Comparison of ENCODE assay signal across 33 cellular contexts in the genomic region with DNA sequence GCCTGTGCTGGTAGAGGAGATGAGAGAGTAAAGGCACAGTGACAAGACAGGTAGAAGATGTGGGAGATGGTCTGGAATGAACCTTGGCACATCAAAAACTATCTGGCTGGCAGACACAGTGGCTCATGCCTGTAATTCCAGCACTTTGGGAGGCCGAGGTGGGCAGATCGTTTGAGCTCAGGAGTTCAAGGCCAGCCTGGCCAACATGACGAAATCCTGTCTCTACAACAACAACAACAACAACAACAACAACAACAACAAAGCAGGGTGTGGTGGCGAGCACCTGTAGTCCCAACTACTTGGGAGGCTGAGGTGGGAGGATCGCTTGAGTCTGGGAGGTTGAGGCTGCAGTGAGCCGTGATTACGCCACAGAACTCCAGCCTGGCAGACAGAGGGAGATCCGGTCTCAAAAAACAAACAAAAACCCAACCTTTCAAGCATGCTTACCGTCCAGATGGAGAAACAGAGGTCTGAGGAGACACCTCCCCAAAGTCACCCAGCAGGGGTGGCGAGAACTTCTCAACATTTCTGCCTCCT.
"Had no signal": no experiment of that assay in that cellular context is flagged by ENCODE, and none has a peak within 500 bp of the region (broad histone marks: within the 10 kb centered on the region; RNA-seq: fewer than 3 reads in every experiment).

No MANE protein-coding gene starts in this region.

- DNase-seq: activated CD4-positive, alpha-beta memory T cell treated with anti-CD3 and anti-CD28 coated beads for 36 hours; activated CD4-positive, alpha-beta T cell treated with anti-CD3 and anti-CD28 coated beads, Interleukin-2, amount 10 ng/mL, durations not matched to agents 7 days and 5 days; activated CD8-positive, alpha-beta memory T cell treated with anti-CD3 and anti-CD28 coated beads, Interleukin-2, amount 50 U/mL, for 4 hours; activated naive CD4-positive, alpha-beta T cell treated with anti-CD3 and anti-CD28 coated beads, Interleukin-2, amount 10 ng/mL, durations not matched to agents 7 days and 5 days; activated naive CD8-positive, alpha-beta T cell treated with anti-CD3 and anti-CD28 coated beads for 36 hours; activated T-cell treated with anti-CD3 and anti-CD28 coated beads for 4 hours; activated T-cell treated with anti-CD3 and anti-CD28 coated beads, Interleukin-2, amount 50 U/mL, for 48 hours; amniotic stem cell; body of pancreas; caudate nucleus; cerebellar nuclear complex; Kasumi-1; KG1; MG63; NCI-H1048; NCI-H1105 treated with DMSO at 0.1 percent for 48 hours; NCI-H1436 treated with DMSO at 0.1 percent for 48 hours; NCI-H1694 treated with DMSO at 0.1 percent for 48 hours; NCI-H2029; NCI-H2107; NCI-H510A; NCI-H526; NCI-H748 treated with DMSO at 0.1 percent for 48 hours; NK-92 treated with Interleukin-12 subunit alpha and Interleukin-12 subunit beta, amount 100 ng/mL, for 24 hours; PC-3; Peyer's patch; RPMI8226; SHP77; SJCRH30 had no signal

- ATAC-seq: body of pancreas, PC-3 had no signal

- H3K9me3 ChIP-seq: body of pancreas, breast epithelium, MG63, Peyer's patch, SJCRH30 had no signal

- H3K4me1 Mint-ChIP-seq: activated CD4-positive, alpha-beta T cell treated with anti-CD3 and anti-CD28 coated beads, Interleukin-2, amount 10 ng/mL, durations not matched to agents 7 days and 5 days; activated naive CD4-positive, alpha-beta T cell treated with anti-CD3 and anti-CD28 coated beads, Interleukin-2, amount 10 ng/mL, durations not matched to agents 7 days and 5 days had no signal

- H3K4me1 ChIP-seq: body of pancreas, breast epithelium, Peyer's patch, SJCRH30 had no signal

- H3K36me3 ChIP-seq: breast epithelium, SJCRH30 had no signal

- H3K9me3 Mint-ChIP-seq: T-helper 2 cell treated with Interferon-gamma antibody and Interleukin-4, amounts not matched to agents 5 μg/mL and 100 μg/mL, for 36 hours had no signal

- H3K27me3 Mint-ChIP-seq: activated CD4-positive, alpha-beta memory T cell treated with anti-CD3 and anti-CD28 coated beads for 36 hours; activated CD4-positive, alpha-beta T cell treated with anti-CD3 and anti-CD28 coated beads, Interleukin-2, amount 10 ng/mL, durations not matched to agents 7 days and 5 days; activated naive CD4-positive, alpha-beta T cell treated with anti-CD3 and anti-CD28 coated beads, Interleukin-2, amount 10 ng/mL, durations not matched to agents 7 days and 5 days; activated naive CD8-positive, alpha-beta T cell treated with anti-CD3 and anti-CD28 coated beads for 36 hours had no signal

- H3K4me3 Mint-ChIP-seq: activated CD4-positive, alpha-beta memory T cell treated with anti-CD3 and anti-CD28 coated beads for 36 hours; activated CD4-positive, alpha-beta T cell treated with anti-CD3 and anti-CD28 coated beads, Interleukin-2, amount 10 ng/mL, durations not matched to agents 7 days and 5 days; activated naive CD4-positive, alpha-beta T cell treated with anti-CD3 and anti-CD28 coated beads, Interleukin-2, amount 10 ng/mL, durations not matched to agents 7 days and 5 days; activated naive CD8-positive, alpha-beta T cell treated with anti-CD3 and anti-CD28 coated beads for 36 hours; T-helper 2 cell treated with Interferon-gamma antibody and Interleukin-4, amounts not matched to agents 5 μg/mL and 100 μg/mL, for 36 hours had no signal

- H3K27ac ChIP-seq: body of pancreas, breast epithelium, Peyer's patch, SJCRH30, SK-N-MC had no signal

- H3K4me3 ChIP-seq: body of pancreas, breast epithelium, MG63, Peyer's patch, SJCRH30, SK-N-MC had no signal

- H3K27ac Mint-ChIP-seq: activated CD4-positive, alpha-beta memory T cell treated with anti-CD3 and anti-CD28 coated beads for 36 hours; activated CD4-positive, alpha-beta T cell treated with anti-CD3 and anti-CD28 coated beads, Interleukin-2, amount 10 ng/mL, durations not matched to agents 7 days and 5 days; activated naive CD4-positive, alpha-beta T cell treated with anti-CD3 and anti-CD28 coated beads, Interleukin-2, amount 10 ng/mL, durations not matched to agents 7 days and 5 days; activated naive CD8-positive, alpha-beta T cell treated with anti-CD3 and anti-CD28 coated beads for 36 hours; activated T-helper 2 cell treated with anti-CD3 and anti-CD28 coated beads, Interferon-gamma antibody, Interleukin-2, Interleukin-4, amounts not matched to agents 10 μg/mL and 5 μg/mL and 100 μg/mL, durations not matched to agents 14 hours and 24 hours and 36 hours; T-helper 2 cell treated with Interferon-gamma antibody and Interleukin-4, amounts not matched to agents 5 μg/mL and 100 μg/mL, for 36 hours had no signal

- H3K27me3 ChIP-seq: body of pancreas, breast epithelium, MG63, Peyer's patch, SJCRH30 had no signal
